ENCODE assay signal across 8 cellular contexts in genomic region chr16:54930034-54930938, GRCh38. TPM values are rescaled to one million over a fixed set of nuclear protein-coding genes. Genes with fewer than 3 reads are reported as not detected.
DNase-seq lines count a peak whose midpoint lies in the region; ATAC-seq and TF ChIP-seq lines count a peak whose summit lies in the region.

TSS of gene IRX5 (plus strand) at chr16:54930865. CDS start at chr16:54931199, 334 bp downstream.

- H3K36me3 ChIP-seq in CD4-positive, CD25-positive, alpha-beta regulatory T cell (ENCODE audit: control insufficient read depth, insufficient read depth, low read length), result no peaks in the 10 kb centered on the region
- H3K36me3 ChIP-seq in HCT116 (ENCODE audit: control insufficient read depth in 1 of 2, insufficient read depth in 2 of 2, low read length in 2 of 2) (no peaks in the 10 kb centered on the region), subcutaneous abdominal adipose tissue (ENCODE audit: control insufficient read depth in 5 of 5, insufficient read depth in 5 of 5, low read length in 5 of 5) (no peaks in the 10 kb centered on the region)

- peaks cover 82% of the 10 kb centered on the region for H3K27me3 Mint-ChIP-seq in CD4-positive, CD25-positive, alpha-beta regulatory T cell

- TF ChIP-seq POLR2A in HCT116 (IDR thresholded peaks at IDR 0.05; ENCODE audit: borderline replicate concordance, extremely low read depth, insufficient read depth, insufficient read length), result no peak

- peak within 1 kb of the TSS; percentile 61 for H3K4me3 ChIP-seq in CD4-positive, CD25-positive, alpha-beta regulatory T cell (ENCODE audit: low read depth, low read length)
- H3K4me3 ChIP-seq in HCT116 (replicated peaks in 1 of 2; ENCODE audit: low read depth in 1 of 2, low read length in 2 of 2) (peak within 1 kb of the TSS; percentile 47 to 60), subcutaneous abdominal adipose tissue (ENCODE audit: low read depth in 1 of 5, low read length in 5 of 5) (peak within 1 kb of the TSS; percentile 80 to 92 (median 88))

- H3K4me1 Mint-ChIP-seq in CD4-positive, CD25-positive, alpha-beta regulatory T cell, result peaks cover 5 to 41% (median 18%) of the 10 kb centered on the region in 4 donors

- POLR2A ChIA-PET in HCT116 (lab: Charles Lee), result no interaction called here

- TF ChIP-seq RAD21 in HCT116 (IDR thresholded peaks at IDR 0.05; ENCODE audit: low read depth), result no peak

- H3K4me1 ChIP-seq in CD4-positive, CD25-positive, alpha-beta regulatory T cell (ENCODE audit: control insufficient read depth, insufficient read depth, low read length, poor library complexity, severe bottlenecking), result peaks cover 38% of the 10 kb centered on the region
- H3K4me1 ChIP-seq in HCT116 (ENCODE audit: control insufficient read depth in 1 of 2, insufficient read depth in 2 of 2, low read length in 2 of 2), result peaks cover 0 to 7% of the 10 kb centered on the region in 2 experiments; a peak in 1 of 4 replicates
- H3K4me1 ChIP-seq in subcutaneous abdominal adipose tissue (ENCODE audit: control insufficient read depth in 5 of 5, insufficient read depth in 5 of 5, low read length in 5 of 5), result peaks cover 0 to 66% (median 49%) of the 10 kb centered on the region in 5 donors

- H3K9me3 Mint-ChIP-seq in CD4-positive, CD25-positive, alpha-beta regulatory T cell, result peaks cover 0 to 20% (median 7%) of the 10 kb centered on the region in 7 donors

- BruUV-seq in HCT116 (replicated peaks; lab: Mats Ljungman, UMichigan), result no TSS peak

- H3K9me3 ChIP-seq in CD4-positive, CD25-positive, alpha-beta regulatory T cell (ENCODE audit: control insufficient read depth in 2 of 2, low read length in 2 of 2), result peaks cover 2 to 4% of the 10 kb centered on the region in 2 experiments
- no peaks in the 10 kb centered on the region for H3K9me3 ChIP-seq in HCT116 (ENCODE audit: control insufficient read depth in 1 of 2, insufficient read depth in 1 of 2, low read depth in 1 of 2, low read length in 2 of 2)
- H3K9me3 ChIP-seq in subcutaneous abdominal adipose tissue (ENCODE audit: control insufficient read depth in 5 of 5, low read length in 5 of 5), result no peaks in the 10 kb centered on the region

- H3K9ac ChIP-seq in HCT116 (ENCODE audit: low read length) (peak within 1 kb of the TSS; percentile 35; the same call in 1 of the 2 replicates), subcutaneous abdominal adipose tissue (ENCODE audit: low read length in 5 of 5) (peak within 1 kb of the TSS; percentile 56 to 81 (median 66))

- no peaks in the 10 kb centered on the region for H4K20me1 ChIP-seq in HCT116 (ENCODE audit: insufficient read depth)

- peak within 1 kb of the TSS in 2 of 3 donors; percentile 43 to 48 for H3K27ac Mint-ChIP-seq in CD4-positive, CD25-positive, alpha-beta regulatory T cell

- H3K27ac ChIP-seq in CD4-positive, CD25-positive, alpha-beta regulatory T cell (ENCODE audit: insufficient read depth, low read length, poor library complexity, severe bottlenecking), result no peak within 1 kb of the TSS
- no peak within 1 kb of the TSS; the same call in 1 of the 2 replicates for H3K27ac ChIP-seq in HCT116 (ENCODE audit: low read depth, low read length)
- peak within 1 kb of the TSS; percentile 86 for H3K27ac ChIP-seq in VCaP
- peak within 1 kb of the TSS; percentile 97 for H3K27ac ChIP-seq in epithelial cell of prostate
- peak within 1 kb of the TSS; percentile 86 for H3K27ac ChIP-seq in subcutaneous abdominal adipose tissue (ENCODE audit: low read depth, low read length)

- H3K4me2 ChIP-seq in HCT116 (ENCODE audit: low read length), result peak within 1 kb of the TSS; percentile 89

- intact Hi-C loops in HCT116 (cut with micrococcal nuclease), result no loop called here

- H3K27me3 ChIP-seq in CD4-positive, CD25-positive, alpha-beta regulatory T cell (ENCODE audit: control insufficient read depth, insufficient read depth, low read length), result peaks cover 38% of the 10 kb centered on the region
- peaks cover 20% of the 10 kb centered on the region for H3K27me3 ChIP-seq in HCT116 (ENCODE audit: insufficient read depth, low read length)
- peaks cover 5 to 40% (median 23%) of the 10 kb centered on the region in 5 donors for H3K27me3 ChIP-seq in subcutaneous abdominal adipose tissue (ENCODE audit: control insufficient read depth in 5 of 5, insufficient read depth in 4 of 5, low read length in 5 of 5)

- RAD21 ChIA-PET in HCT116 (lab: Charles Lee; ENCODE audit: low non-redundant PET in 1 of 2, low total read pairs in 2 of 2, uncharacterized antibody in 2 of 2, unreplicated experiment in 2 of 2), result no interaction called here

- TF ChIP-seq CTCF in HCT116 (IDR thresholded peaks at IDR 0.05 in 2 of 3, conservative IDR thresholded peaks at IDR 0.05 in 1 of 3; ENCODE audit: borderline replicate concordance in 1 of 3, insufficient read depth in 1 of 3, low read depth in 2 of 3, low read length in 2 of 3), result no peak
- peak; percentile 14; the same call in 1 of the 2 replicates for TF ChIP-seq CTCF in VCaP (conservative IDR thresholded peaks at IDR 0.05)

- peak within 1 kb of the TSS; percentile 93 to 99 (median 96) for H3K4me3 Mint-ChIP-seq in CD4-positive, CD25-positive, alpha-beta regulatory T cell

- H3K79me2 ChIP-seq in HCT116 (ENCODE audit: insufficient read depth, low read length), result no peaks in the 10 kb centered on the region

- H2AFZ ChIP-seq in HCT116 (ENCODE audit: low read depth, low read length, poor library complexity, severe bottlenecking), result peak within 1 kb of the TSS; percentile 82

- no peaks in the 10 kb centered on the region for H3K36me3 Mint-ChIP-seq in CD4-positive, CD25-positive, alpha-beta regulatory T cell

- H3K9me2 ChIP-seq in HCT116 (ENCODE audit: insufficient read depth), result no peaks in the 10 kb centered on the region

- no peak for ATAC-seq in CD4-positive, CD25-positive, alpha-beta regulatory T cell (ENCODE audit: low read depth in 2 of 2)
- ATAC-seq in HCT116 (peak; percentile 71), HG03196 (IDR thresholded peaks at IDR 0.05; ENCODE audit: unreplicated experiment) (no peak)

- peak in 2 of 3 donors; percentile 30 to 39 for DNase-seq in CD4-positive, CD25-positive, alpha-beta regulatory T cell
- DNase-seq in HCT116 (ENCODE audit: low read depth, low spot score) (peak; percentile 63), NCI-H2227 treated with DMSO at 0.1 percent for 48 hours (lab: John Stamatoyannopoulos, UW) (peak; percentile 88), epithelial cell of prostate (ENCODE audit: low read depth, low spot score) (peak; percentile 94), midbrain (lab: John Stamatoyannopoulos, UW) (peak; percentile 96)

- CTCF ChIA-PET in HCT116 (lab: Charles Lee), result no interaction called here

TF ChIP-seq in HCT116, 20 proteins besides CTCF, POLR2A, EP300 and RAD21:
- peak; percentile 36 for TF ChIP-seq TCF7L2 (IDR thresholded peaks at IDR 0.05; ENCODE audit: borderline replicate concordance, extremely low read depth, insufficient read depth, insufficient read length)
- no peak for TF ChIP-seq REST (IDR thresholded peaks at IDR 0.05; ENCODE audit: low read depth)
- TF ChIP-seq EGR1 (IDR thresholded peaks at IDR 0.05; ENCODE audit: low read depth), result 0 out of 2 replicates have a peak, but pooled peaks have one; percentile 3

RNA-seq across cellular contexts. Expression of gene IRX5, which starts in this region (rescaled TPM):
- total RNA-seq in CD4-positive, CD25-positive, alpha-beta regulatory T cell, result 0.15 TPM
- not detected for polyA plus RNA-seq in CD4-positive, CD25-positive, alpha-beta regulatory T cell
- total RNA-seq in HCT116 (2021; ENCODE audit: unreplicated experiment), result 0.86 TPM
- polyA plus RNA-seq in HCT116 (2012), result 0.12 and 0.31 TPM in 2 replicates

Comparison
In these comparisons a context has a peak if more than half of its experiments do, and no peak if none do; other contexts are left out.
1. Peak in DNase-seq and H3K4me3 ChIP-seq in CD4-positive, CD25-positive, alpha-beta regulatory T cell; RNA of the gene not detected or under 1 TPM.
2. Peak in DNase-seq, ATAC-seq, H3K4me3 ChIP-seq, H3K9ac ChIP-seq and H3K4me2 ChIP-seq in HCT116; RNA of the gene not detected or under 1 TPM.
3. DNase-seq: peak in every context shown above with its lines; median percentile 96 in midbrain; 94 in epithelial cell of prostate; 88 in NCI-H2227 treated with DMSO at 0.1 percent for 48 hours; 63 in HCT116; 34 in CD4-positive, CD25-positive, alpha-beta regulatory T cell.
4. H3K27ac ChIP-seq: peak in VCaP (single experiment), epithelial cell of prostate (single experiment) and subcutaneous abdominal adipose tissue (single experiment); none in CD4-positive, CD25-positive, alpha-beta regulatory T cell (single experiment) and HCT116 (single experiment).
5. Peak in every context shown above with its lines, with median percentiles within 50 percentile points of each other: H3K4me3 ChIP-seq.